In the genomic region with DNA sequence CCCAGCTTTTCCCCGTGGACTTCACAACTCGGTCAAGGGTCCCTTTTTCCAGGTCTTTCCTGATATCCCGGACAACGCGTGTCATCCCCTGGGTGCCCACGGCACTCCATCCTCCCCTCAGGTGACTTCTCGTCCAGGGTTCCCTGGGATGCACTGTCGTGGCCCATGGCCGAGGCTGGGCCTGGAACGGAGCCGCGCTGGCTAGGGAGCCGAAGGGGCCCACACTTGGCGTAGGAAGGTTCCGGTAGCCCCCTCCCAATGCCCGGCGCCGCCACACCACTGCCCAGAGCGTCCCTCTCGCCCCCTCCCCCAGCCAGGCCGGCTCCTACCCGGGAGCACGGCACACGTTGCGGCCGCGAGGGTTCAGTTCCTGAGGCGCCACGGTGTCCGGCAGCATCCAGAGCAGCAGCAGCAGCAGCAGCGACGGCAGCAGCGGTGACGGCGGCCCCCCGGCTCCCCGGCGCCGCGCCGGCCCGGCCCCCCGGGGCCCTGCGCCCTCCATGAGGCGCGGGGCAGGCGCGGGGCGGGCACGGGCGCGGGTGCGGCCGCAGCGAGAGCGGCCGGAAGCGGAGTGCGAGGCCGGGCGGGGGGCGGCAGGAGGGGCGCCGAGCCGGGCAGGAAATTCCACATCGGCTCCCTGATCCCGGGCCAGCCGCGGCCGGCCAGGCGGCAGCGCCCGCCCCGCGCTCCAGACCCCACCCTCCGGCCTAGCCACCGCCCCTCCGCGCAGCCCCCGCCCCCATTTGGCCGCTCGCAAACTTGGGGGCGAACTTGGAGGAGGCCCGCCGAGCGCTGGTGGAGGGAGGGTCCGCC, we compare ENCODE assay signal across 8 cellular contexts. TPM values are rescaled to one million over a fixed set of nuclear protein-coding genes. Genes with fewer than 3 reads are reported as not detected.
A peak's percentile ranks its signal among the peaks of the same experiment; 100 is the strongest.
DNase-seq lines count a peak whose midpoint lies in the region; ATAC-seq and TF ChIP-seq lines count a peak whose summit lies in the region.

A gene with protein sequence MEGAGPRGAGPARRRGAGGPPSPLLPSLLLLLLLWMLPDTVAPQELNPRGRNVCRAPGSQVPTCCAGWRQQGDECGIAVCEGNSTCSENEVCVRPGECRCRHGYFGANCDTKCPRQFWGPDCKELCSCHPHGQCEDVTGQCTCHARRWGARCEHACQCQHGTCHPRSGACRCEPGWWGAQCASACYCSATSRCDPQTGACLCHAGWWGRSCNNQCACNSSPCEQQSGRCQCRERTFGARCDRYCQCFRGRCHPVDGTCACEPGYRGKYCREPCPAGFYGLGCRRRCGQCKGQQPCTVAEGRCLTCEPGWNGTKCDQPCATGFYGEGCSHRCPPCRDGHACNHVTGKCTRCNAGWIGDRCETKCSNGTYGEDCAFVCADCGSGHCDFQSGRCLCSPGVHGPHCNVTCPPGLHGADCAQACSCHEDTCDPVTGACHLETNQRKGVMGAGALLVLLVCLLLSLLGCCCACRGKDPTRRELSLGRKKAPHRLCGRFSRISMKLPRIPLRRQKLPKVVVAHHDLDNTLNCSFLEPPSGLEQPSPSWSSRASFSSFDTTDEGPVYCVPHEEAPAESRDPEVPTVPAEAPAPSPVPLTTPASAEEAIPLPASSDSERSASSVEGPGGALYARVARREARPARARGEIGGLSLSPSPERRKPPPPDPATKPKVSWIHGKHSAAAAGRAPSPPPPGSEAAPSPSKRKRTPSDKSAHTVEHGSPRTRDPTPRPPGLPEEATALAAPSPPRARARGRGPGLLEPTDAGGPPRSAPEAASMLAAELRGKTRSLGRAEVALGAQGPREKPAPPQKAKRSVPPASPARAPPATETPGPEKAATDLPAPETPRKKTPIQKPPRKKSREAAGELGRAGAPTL (minus strand): TSS at position 573 of the 813 bp plus-strand sequence. CDS start 71 bp downstream, at position 502.

- H3K14ac ChIP-seq in mesenchymal stem cell (ENCODE audit: low read length in 2 of 2), result peak within 1 kb of the TSS in 1 of 2 experiments; percentile 97

- peaks cover 41% of the 10 kb centered on the region for H3K27me3 ChIP-seq in CD4-positive, alpha-beta T cell (ENCODE audit: control insufficient read depth, insufficient read depth, low read length)
- peaks cover 49 to 52% of the 10 kb centered on the region in 2 donors for H3K27me3 ChIP-seq in duodenal mucosa (ENCODE audit: control insufficient read depth in 1 of 2, insufficient read depth in 2 of 2, low read length in 2 of 2)
- no peaks in the 10 kb centered on the region for H3K27me3 ChIP-seq in mesenchymal stem cell (ENCODE audit: control insufficient read depth in 1 of 2, insufficient read depth in 1 of 2, low read length in 2 of 2)
- peaks cover 18% of the 10 kb centered on the region for H3K27me3 ChIP-seq in upper lobe of right lung

- H3K36me3 Mint-ChIP-seq in CD4-positive, alpha-beta T cell (ENCODE audit: low read depth), result peaks cover 11% of the 10 kb centered on the region

- POLR2A ChIA-PET in CD4-positive, alpha-beta T cell (lab: Charles Lee), result interaction anchor here (1.5 kb wide), 1 partner anchor 26 kb away, joined by 13 read pairs; no protein-coding TSS in a partner anchor

- peak within 1 kb of the TSS; percentile 78 for H2BK120ac ChIP-seq in mesenchymal stem cell (ENCODE audit: low read depth, low read length)

- no peaks in the 10 kb centered on the region for H3K9me3 ChIP-seq in CD4-positive, alpha-beta T cell (ENCODE audit: control insufficient read depth, low read length)
- H3K9me3 ChIP-seq in duodenal mucosa (ENCODE audit: control insufficient read depth in 1 of 2, low read length in 2 of 2) (no peaks in the 10 kb centered on the region), mesenchymal stem cell (ENCODE audit: control insufficient read depth, low read length) (no peaks in the 10 kb centered on the region), upper lobe of right lung (no peaks in the 10 kb centered on the region)

- H4K8ac ChIP-seq in mesenchymal stem cell (ENCODE audit: low read length), result peak within 1 kb of the TSS; percentile 92

- intact Hi-C loops in CD4-positive, alpha-beta T cell (cut with DNase I, micrococcal nuclease), result no loop called here
- intact Hi-C loops in upper lobe of right lung (cut with DNase I), result no loop called here

- peak within 1 kb of the TSS; percentile 31 to 71 for H3K23ac ChIP-seq in mesenchymal stem cell (ENCODE audit: low read length in 2 of 2)

- H3K27ac Mint-ChIP-seq in CD4-positive, alpha-beta T cell, result no peak within 1 kb of the TSS

- TF ChIP-seq CTCF in CD4-positive, alpha-beta T cell (IDR thresholded peaks at IDR 0.05), result no peak
- TF ChIP-seq CTCF in upper lobe of right lung (IDR thresholded peaks at IDR 0.05), result no peak

- peaks cover 22% of the 10 kb centered on the region for H3K4me1 Mint-ChIP-seq in CD4-positive, alpha-beta T cell (ENCODE audit: low read depth)

- under 1% methylated on average over 60 of the region's 87 CpGs for WGBS in mesenchymal stem cell

- peak within 1 kb of the TSS; percentile 86 for H3K4me3 Mint-ChIP-seq in CD4-positive, alpha-beta T cell

- peak within 1 kb of the TSS; percentile 98 for H2BK15ac ChIP-seq in mesenchymal stem cell (ENCODE audit: low read depth, poor library complexity, severe bottlenecking)

- H3K4me2 ChIP-seq in mesenchymal stem cell (ENCODE audit: low read length, poor library complexity, severe bottlenecking), result peak within 1 kb of the TSS; percentile 94

- peaks cover 0 to 24% of the 10 kb centered on the region in 2 donors for H3K4me1 ChIP-seq in duodenal mucosa (ENCODE audit: control insufficient read depth in 1 of 2, insufficient read depth in 2 of 2, low read length in 2 of 2)
- H3K4me1 ChIP-seq in mesenchymal stem cell (ENCODE audit: control insufficient read depth, insufficient read depth, low read depth, low read length), result peaks cover 38% of the 10 kb centered on the region
- H3K4me1 ChIP-seq in upper lobe of right lung, result peaks cover 13% of the 10 kb centered on the region

- peak within 1 kb of the TSS; percentile 87 for H4K91ac ChIP-seq in mesenchymal stem cell (ENCODE audit: low read length)

- H2AFZ ChIP-seq in mesenchymal stem cell (ENCODE audit: low read depth, low read length), result peak within 1 kb of the TSS; percentile 78

- H2BK5ac ChIP-seq in mesenchymal stem cell (ENCODE audit: low read depth, low read length, poor library complexity, severe bottlenecking), result no peak within 1 kb of the TSS

- peak within 1 kb of the TSS; percentile 92 to 93 for H3K4ac ChIP-seq in mesenchymal stem cell (ENCODE audit: low read depth in 1 of 2, low read length in 2 of 2)

- H3K27ac ChIP-seq in CD4-positive, alpha-beta T cell (ENCODE audit: low read depth, low read length), result no peak within 1 kb of the TSS
- H3K27ac ChIP-seq in duodenal mucosa (ENCODE audit: low read depth, low read length) (peak within 1 kb of the TSS; percentile 58), mesenchymal stem cell (ENCODE audit: low read length, poor library complexity, severe bottlenecking) (no peak within 1 kb of the TSS), upper lobe of right lung (peak within 1 kb of the TSS; percentile 83)

- peak within 1 kb of the TSS; percentile 38 to 43 for H3K9ac ChIP-seq in duodenal mucosa (ENCODE audit: low read depth in 1 of 2, low read length in 2 of 2)
- peak within 1 kb of the TSS; percentile 89 for H3K9ac ChIP-seq in mesenchymal stem cell (ENCODE audit: low read length)

- no peak for DNase-seq in CD4-positive, alpha-beta T cell
- peak; percentile 11 for DNase-seq in LHCN-M2 (ENCODE audit: low read depth)
- peak; percentile 69 for DNase-seq in mesenchymal stem cell
- peak; percentile 74 for DNase-seq in upper lobe of right lung
- no peak for DNase-seq in CD1c-positive myeloid dendritic cell (ENCODE audit: extremely low spot score)
- DNase-seq in stimulated activated CD4-positive, alpha-beta T cell treated with anti-CD3 and anti-CD28 coated beads, Interleukin-2, amount 100 ng/mL, for 48 hours, result no peak

- peak; percentile 41 for ATAC-seq in CD4-positive, alpha-beta T cell (ENCODE audit: poor library complexity)
- ATAC-seq in upper lobe of right lung (peak; percentile 60), GM21360 (IDR thresholded peaks at IDR 0.05; ENCODE audit: unreplicated experiment) (no peak)

- CTCF ChIA-PET in CD4-positive, alpha-beta T cell (lab: Charles Lee), result no interaction called here

- peak within 1 kb of the TSS; percentile 92 to 97 for H3K18ac ChIP-seq in mesenchymal stem cell (ENCODE audit: low read depth in 1 of 2, low read length in 2 of 2)

- H3K36me3 ChIP-seq in duodenal mucosa (ENCODE audit: control insufficient read depth in 1 of 2, insufficient read depth in 2 of 2, low read length in 2 of 2) (peaks cover 4 to 6% of the 10 kb centered on the region in 2 donors), mesenchymal stem cell (ENCODE audit: control insufficient read depth in 1 of 2, insufficient read depth in 2 of 2, low read depth in 1 of 2, low read length in 2 of 2) (peaks cover 13 to 37% of the 10 kb centered on the region in 2 experiments), upper lobe of right lung (peaks cover 4% of the 10 kb centered on the region)

- H3K27me3 Mint-ChIP-seq in CD4-positive, alpha-beta T cell, result peaks cover 47% of the 10 kb centered on the region

- peak within 1 kb of the TSS; percentile 54 to 62 for H3K4me3 ChIP-seq in duodenal mucosa (ENCODE audit: low read depth in 1 of 2, low read length in 2 of 2)
- H3K4me3 ChIP-seq in mesenchymal stem cell (ENCODE audit: insufficient read depth in 1 of 2, low read depth in 1 of 2, low read length in 2 of 2), result peak within 1 kb of the TSS; percentile 83 to 95
- peak within 1 kb of the TSS; percentile 71 for H3K4me3 ChIP-seq in upper lobe of right lung

- peaks cover 26% of the 10 kb centered on the region for H3K79me1 ChIP-seq in mesenchymal stem cell (replicated peaks; ENCODE audit: low read length, poor library complexity, severe bottlenecking)

- no peaks in the 10 kb centered on the region for H3K9me3 Mint-ChIP-seq in CD4-positive, alpha-beta T cell

- peak within 1 kb of the TSS; percentile 62 for H2AK5ac ChIP-seq in mesenchymal stem cell (ENCODE audit: low read length, severe bottlenecking)

- H2BK12ac ChIP-seq in mesenchymal stem cell (ENCODE audit: low read length in 2 of 2), result peak within 1 kb of the TSS; percentile 75 to 88

RNA-seq across cellular contexts. Expression of the gene that starts here (rescaled TPM):
- 1 to 10 TPM; 2.5 to 3.1 TPM for total RNA-seq in CD4-positive, alpha-beta T cell
- total RNA-seq in LHCN-M2 (2014; rRNA removed) (13.3 and 18.0 TPM in 2 replicates), upper lobe of right lung (24.0 TPM)
- polyA plus RNA-seq in LHCN-M2 (2012), result 16.2 TPM
- 23.7 TPM for polyA plus RNA-seq in mesenchymal stem cell (2013, experiment 1 of 2)
- 24.0 TPM for polyA plus RNA-seq in mesenchymal stem cell (2013, experiment 2 of 2)

Comparison
In these comparisons a context has a peak if more than half of its experiments do, and no peak if none do; other contexts are left out.
1. DNase-seq: peak in LHCN-M2 (single experiment), mesenchymal stem cell (single experiment) and upper lobe of right lung (single experiment); none in CD4-positive, alpha-beta T cell (0 of 10), CD1c-positive myeloid dendritic cell (single experiment) and stimulated activated CD4-positive, alpha-beta T cell treated with anti-CD3 and anti-CD28 coated beads, Interleukin-2, amount 100 ng/mL, for 48 hours (0 of 2).
2. H3K27ac ChIP-seq: peak in duodenal mucosa (single experiment) and upper lobe of right lung (single experiment); none in CD4-positive, alpha-beta T cell (single experiment) and mesenchymal stem cell (single experiment).
3. Peak in every context shown above with its lines, with median percentiles within 50 percentile points of each other: H3K4me3 ChIP-seq.